Comparison of ENCODE assay signal across 20 cellular contexts in the genomic region with DNA sequence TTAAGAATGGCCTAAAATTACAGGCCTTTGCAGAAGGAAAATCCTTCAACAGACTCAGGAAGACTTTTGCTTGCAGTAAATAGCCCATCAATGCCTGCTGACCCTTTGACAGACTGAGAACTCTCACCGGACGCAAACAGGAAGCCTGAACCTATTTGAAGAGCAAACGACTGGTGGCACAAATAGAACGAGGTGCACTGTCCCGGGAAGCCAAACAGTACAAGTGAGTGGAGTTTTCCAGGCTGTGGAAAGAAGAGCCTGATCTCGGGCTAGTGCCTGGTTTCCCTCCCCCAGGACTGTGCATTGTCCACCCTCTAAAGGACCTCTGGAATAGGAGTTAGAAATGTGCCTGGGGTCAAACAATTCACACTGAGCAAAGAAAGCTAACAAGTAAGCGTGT.
"Had no signal": no experiment of that assay in that cellular context is flagged by ENCODE, and none has a peak within 500 bp of the region (broad histone marks: within the 10 kb centered on the region; RNA-seq: fewer than 3 reads in every experiment).

No MANE protein-coding gene starts in this region.

- H3K27ac ChIP-seq: coronary artery, left ventricle myocardium inferior, neutrophil, psoas muscle, spleen, testis, tibial nerve had no signal

- H3K27me3 ChIP-seq: neutrophil, spleen, testis, tibial nerve had no signal

- H3K4me3 Mint-ChIP-seq: endodermal cell; nephron; stimulated activated memory B cell treated with anti-CD40 and anti-IgM and Interleukin-4, amounts not matched to agents 10 μg/mL and 1 μg/mL and 100 μg/mL, for 72 hours; stimulated activated naive CD8-positive, alpha-beta T cell treated with anti-CD3 and anti-CD28 coated beads, Interleukin-15, Interleukin-2, amounts not matched to agents 100 ng/mL and 50 ng/mL, for 24 hours had no signal

- H3K27ac Mint-ChIP-seq: nephron; stimulated activated memory B cell treated with anti-CD40 and anti-IgM and Interleukin-4, amounts not matched to agents 10 μg/mL and 1 μg/mL and 100 μg/mL, for 72 hours; stimulated activated naive CD8-positive, alpha-beta T cell treated with anti-CD3 and anti-CD28 coated beads, Interleukin-15, Interleukin-2, amounts not matched to agents 100 ng/mL and 50 ng/mL, for 24 hours had no signal

- DNase-seq: effector CD4-positive, alpha-beta T cell; foreskin melanocyte; left ventricle myocardium inferior; mesenchymal stem cell; midbrain; psoas muscle; retina; spleen; stimulated activated CD4-positive, alpha-beta T cell treated with anti-CD3 and anti-CD28 coated beads, Interleukin-15, amount 100 ng/mL, for 24 hours; stimulated activated CD4-positive, alpha-beta T cell treated with anti-CD3 and anti-CD28 coated beads, Interleukin-1b, Interleukin-23, amount 100 ng/mL, for 48 hours; stimulated activated CD4-positive, alpha-beta T cell treated with anti-CD3 and anti-CD28 coated beads, Interleukin-4, amount 100 ng/mL, for 24 hours; testis had no signal

- H3K4me1 ChIP-seq: left ventricle myocardium inferior, psoas muscle, spleen, testis, tibial nerve had no signal

- H3K27me3 Mint-ChIP-seq: stimulated activated memory B cell treated with anti-CD40 and anti-IgM and Interleukin-4, amounts not matched to agents 10 μg/mL and 1 μg/mL and 100 μg/mL, for 72 hours had no signal

- H3K4me3 ChIP-seq: coronary artery, left ventricle myocardium inferior, lung, psoas muscle, spleen, testis, tibial nerve had no signal

- H3K9me3 Mint-ChIP-seq: endodermal cell; nephron; stimulated activated memory B cell treated with anti-CD40 and anti-IgM and Interleukin-4, amounts not matched to agents 10 μg/mL and 1 μg/mL and 100 μg/mL, for 72 hours; stimulated activated naive CD8-positive, alpha-beta T cell treated with anti-CD3 and anti-CD28 coated beads, Interleukin-15, Interleukin-2, amounts not matched to agents 100 ng/mL and 50 ng/mL, for 24 hours had no signal

- H3K4me1 Mint-ChIP-seq: nephron; stimulated activated memory B cell treated with anti-CD40 and anti-IgM and Interleukin-4, amounts not matched to agents 10 μg/mL and 1 μg/mL and 100 μg/mL, for 72 hours had no signal

- H3K36me3 Mint-ChIP-seq: stimulated activated memory B cell treated with anti-CD40 and anti-IgM and Interleukin-4, amounts not matched to agents 10 μg/mL and 1 μg/mL and 100 μg/mL, for 72 hours had no signal

- H3K36me3 ChIP-seq: left ventricle myocardium inferior, neutrophil, spleen, tibial nerve had no signal

- ATAC-seq: psoas muscle had no signal

- H3K9me3 ChIP-seq: left ventricle myocardium inferior, neutrophil, psoas muscle, spleen, testis, tibial nerve had no signal
